In the genomic region with DNA sequence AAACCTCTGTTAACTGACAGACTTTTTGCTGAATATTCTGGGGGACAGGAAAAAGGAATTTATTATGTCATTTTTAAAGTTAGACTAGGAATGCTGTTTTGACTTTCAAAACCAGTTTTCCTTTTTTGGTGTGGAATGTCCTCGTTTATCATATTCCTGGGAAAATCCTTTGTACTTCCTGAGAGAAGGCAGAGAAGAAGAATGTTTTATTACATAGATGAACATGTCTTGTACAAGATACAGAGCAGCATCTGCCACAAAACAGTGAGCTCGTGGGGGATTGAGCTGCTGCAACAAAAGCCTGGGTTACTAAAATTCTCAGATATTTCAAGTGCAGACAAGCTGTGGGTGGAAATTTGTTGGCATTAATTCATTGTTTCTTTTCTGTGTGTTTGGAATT, we compare ENCODE assay signal across 1 cellular context.
TF ChIP-seq lines count a peak whose summit lies in the region.

No MANE protein-coding gene starts in this region.

TF ChIP-seq in WTC11, 78 proteins besides CTCF, POLR2A, EP300 and RAD21 (continued from another document):
- TF ChIP-seq, protein P1, sequence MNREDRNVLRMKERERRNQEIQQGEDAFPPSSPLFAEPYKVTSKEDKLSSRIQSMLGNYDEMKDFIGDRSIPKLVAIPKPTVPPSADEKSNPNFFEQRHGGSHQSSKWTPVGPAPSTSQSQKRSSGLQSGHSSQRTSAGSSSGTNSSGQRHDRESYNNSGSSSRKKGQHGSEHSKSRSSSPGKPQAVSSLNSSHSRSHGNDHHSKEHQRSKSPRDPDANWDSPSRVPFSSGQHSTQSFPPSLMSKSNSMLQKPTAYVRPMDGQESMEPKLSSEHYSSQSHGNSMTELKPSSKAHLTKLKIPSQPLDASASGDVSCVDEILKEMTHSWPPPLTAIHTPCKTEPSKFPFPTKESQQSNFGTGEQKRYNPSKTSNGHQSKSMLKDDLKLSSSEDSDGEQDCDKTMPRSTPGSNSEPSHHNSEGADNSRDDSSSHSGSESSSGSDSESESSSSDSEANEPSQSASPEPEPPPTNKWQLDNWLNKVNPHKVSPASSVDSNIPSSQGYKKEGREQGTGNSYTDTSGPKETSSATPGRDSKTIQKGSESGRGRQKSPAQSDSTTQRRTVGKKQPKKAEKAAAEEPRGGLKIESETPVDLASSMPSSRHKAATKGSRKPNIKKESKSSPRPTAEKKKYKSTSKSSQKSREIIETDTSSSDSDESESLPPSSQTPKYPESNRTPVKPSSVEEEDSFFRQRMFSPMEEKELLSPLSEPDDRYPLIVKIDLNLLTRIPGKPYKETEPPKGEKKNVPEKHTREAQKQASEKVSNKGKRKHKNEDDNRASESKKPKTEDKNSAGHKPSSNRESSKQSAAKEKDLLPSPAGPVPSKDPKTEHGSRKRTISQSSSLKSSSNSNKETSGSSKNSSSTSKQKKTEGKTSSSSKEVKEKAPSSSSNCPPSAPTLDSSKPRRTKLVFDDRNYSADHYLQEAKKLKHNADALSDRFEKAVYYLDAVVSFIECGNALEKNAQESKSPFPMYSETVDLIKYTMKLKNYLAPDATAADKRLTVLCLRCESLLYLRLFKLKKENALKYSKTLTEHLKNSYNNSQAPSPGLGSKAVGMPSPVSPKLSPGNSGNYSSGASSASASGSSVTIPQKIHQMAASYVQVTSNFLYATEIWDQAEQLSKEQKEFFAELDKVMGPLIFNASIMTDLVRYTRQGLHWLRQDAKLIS (CRISPR knock-in tag; IDR thresholded peaks at IDR 0.05; ENCODE audit: borderline replicate concordance): no peak
- no peak for TF ChIP-seq KAT7 (CRISPR knock-in tag; IDR thresholded peaks at IDR 0.05; ENCODE audit: borderline replicate concordance)
- no peak for TF ChIP-seq GRHL2 (CRISPR knock-in tag; IDR thresholded peaks at IDR 0.05; ENCODE audit: insufficient replicate concordance, severe bottlenecking)
- TF ChIP-seq, protein P2, sequence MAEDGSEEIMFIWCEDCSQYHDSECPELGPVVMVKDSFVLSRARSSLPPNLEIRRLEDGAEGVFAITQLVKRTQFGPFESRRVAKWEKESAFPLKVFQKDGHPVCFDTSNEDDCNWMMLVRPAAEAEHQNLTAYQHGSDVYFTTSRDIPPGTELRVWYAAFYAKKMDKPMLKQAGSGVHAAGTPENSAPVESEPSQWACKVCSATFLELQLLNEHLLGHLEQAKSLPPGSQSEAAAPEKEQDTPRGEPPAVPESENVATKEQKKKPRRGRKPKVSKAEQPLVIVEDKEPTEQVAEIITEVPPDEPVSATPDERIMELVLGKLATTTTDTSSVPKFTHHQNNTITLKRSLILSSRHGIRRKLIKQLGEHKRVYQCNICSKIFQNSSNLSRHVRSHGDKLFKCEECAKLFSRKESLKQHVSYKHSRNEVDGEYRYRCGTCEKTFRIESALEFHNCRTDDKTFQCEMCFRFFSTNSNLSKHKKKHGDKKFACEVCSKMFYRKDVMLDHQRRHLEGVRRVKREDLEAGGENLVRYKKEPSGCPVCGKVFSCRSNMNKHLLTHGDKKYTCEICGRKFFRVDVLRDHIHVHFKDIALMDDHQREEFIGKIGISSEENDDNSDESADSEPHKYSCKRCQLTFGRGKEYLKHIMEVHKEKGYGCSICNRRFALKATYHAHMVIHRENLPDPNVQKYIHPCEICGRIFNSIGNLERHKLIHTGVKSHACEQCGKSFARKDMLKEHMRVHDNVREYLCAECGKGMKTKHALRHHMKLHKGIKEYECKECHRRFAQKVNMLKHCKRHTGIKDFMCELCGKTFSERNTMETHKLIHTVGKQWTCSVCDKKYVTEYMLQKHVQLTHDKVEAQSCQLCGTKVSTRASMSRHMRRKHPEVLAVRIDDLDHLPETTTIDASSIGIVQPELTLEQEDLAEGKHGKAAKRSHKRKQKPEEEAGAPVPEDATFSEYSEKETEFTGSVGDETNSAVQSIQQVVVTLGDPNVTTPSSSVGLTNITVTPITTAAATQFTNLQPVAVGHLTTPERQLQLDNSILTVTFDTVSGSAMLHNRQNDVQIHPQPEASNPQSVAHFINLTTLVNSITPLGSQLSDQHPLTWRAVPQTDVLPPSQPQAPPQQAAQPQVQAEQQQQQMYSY (CRISPR knock-in tag; IDR thresholded peaks at IDR 0.05): no peak
- TF ChIP-seq, protein P3, sequence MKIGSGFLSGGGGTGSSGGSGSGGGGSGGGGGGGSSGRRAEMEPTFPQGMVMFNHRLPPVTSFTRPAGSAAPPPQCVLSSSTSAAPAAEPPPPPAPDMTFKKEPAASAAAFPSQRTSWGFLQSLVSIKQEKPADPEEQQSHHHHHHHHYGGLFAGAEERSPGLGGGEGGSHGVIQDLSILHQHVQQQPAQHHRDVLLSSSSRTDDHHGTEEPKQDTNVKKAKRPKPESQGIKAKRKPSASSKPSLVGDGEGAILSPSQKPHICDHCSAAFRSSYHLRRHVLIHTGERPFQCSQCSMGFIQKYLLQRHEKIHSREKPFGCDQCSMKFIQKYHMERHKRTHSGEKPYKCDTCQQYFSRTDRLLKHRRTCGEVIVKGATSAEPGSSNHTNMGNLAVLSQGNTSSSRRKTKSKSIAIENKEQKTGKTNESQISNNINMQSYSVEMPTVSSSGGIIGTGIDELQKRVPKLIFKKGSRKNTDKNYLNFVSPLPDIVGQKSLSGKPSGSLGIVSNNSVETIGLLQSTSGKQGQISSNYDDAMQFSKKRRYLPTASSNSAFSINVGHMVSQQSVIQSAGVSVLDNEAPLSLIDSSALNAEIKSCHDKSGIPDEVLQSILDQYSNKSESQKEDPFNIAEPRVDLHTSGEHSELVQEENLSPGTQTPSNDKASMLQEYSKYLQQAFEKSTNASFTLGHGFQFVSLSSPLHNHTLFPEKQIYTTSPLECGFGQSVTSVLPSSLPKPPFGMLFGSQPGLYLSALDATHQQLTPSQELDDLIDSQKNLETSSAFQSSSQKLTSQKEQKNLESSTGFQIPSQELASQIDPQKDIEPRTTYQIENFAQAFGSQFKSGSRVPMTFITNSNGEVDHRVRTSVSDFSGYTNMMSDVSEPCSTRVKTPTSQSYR (CRISPR knock-in tag; IDR thresholded peaks at IDR 0.05): no peak
- no peak for TF ChIP-seq ZBTB21 (CRISPR knock-in tag; IDR thresholded peaks at IDR 0.05; ENCODE audit: borderline replicate concordance)
- no peak for TF ChIP-seq FOXK1 (CRISPR knock-in tag; IDR thresholded peaks at IDR 0.05)
- no peak for TF ChIP-seq SOX15 (CRISPR knock-in tag; IDR thresholded peaks at IDR 0.05)
- no peak for TF ChIP-seq NFE2L1 (CRISPR knock-in tag; IDR thresholded peaks at IDR 0.05)
